In the genomic region with DNA sequence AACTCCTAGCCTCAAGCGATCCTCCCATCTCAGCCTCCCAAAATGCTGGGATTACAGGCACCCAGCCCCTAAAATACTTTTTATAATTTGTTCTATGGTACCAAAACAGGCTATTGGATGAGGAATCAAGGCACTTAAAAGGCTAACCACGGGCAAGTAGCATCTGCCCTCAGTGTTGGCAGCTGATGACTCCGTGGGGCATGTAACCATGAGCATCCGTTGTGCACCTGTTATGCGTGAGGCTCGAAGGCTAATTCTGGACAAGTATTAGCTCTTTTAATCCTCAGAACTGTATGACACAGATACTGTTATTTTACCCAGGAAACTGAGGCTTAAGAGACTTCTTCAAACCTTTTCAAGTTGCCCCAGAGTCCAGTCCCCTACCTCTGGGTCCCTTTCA, we compare ENCODE assay signal across 21 cellular contexts.
"Had no signal": no experiment of that assay in that cellular context is flagged by ENCODE, and none has a peak within 500 bp of the region (broad histone marks: within the 10 kb centered on the region; RNA-seq: fewer than 3 reads in every experiment).

No MANE protein-coding gene starts in this region.

- H3K9me3 Mint-ChIP-seq: activated CD8-positive, alpha-beta T cell treated with anti-CD3 and anti-CD28 coated beads for 36 hours; activated naive CD4-positive, alpha-beta T cell treated with anti-CD3 and anti-CD28 coated beads for 36 hours; activated naive CD8-positive, alpha-beta T cell treated with anti-CD3 and anti-CD28 coated beads, Interleukin-2, amount 10 ng/mL, durations not matched to agents 7 days and 5 days; activated T-helper 1 cell treated with anti-CD3 and anti-CD28 coated beads, Interleukin-12 subunit alpha, Interleukin-12 subunit beta, Interleukin-2, Interleukin-4 antibody, amounts not matched to agents 30 ng/mL and 10 ng/mL and 1 ng/mL, durations not matched to agents 14 hours and 24 hours and 36 hours had no signal

- ATAC-seq: activated CD8-positive, alpha-beta T cell treated with anti-CD3 and anti-CD28 coated beads for 36 hours; T-helper 17 cell had no signal

- H3K27ac ChIP-seq: adrenal gland, Peyer's patch had no signal

- H3K27me3 ChIP-seq: adrenal gland, Peyer's patch had no signal

- H3K27me3 Mint-ChIP-seq: activated CD8-positive, alpha-beta T cell treated with anti-CD3 and anti-CD28 coated beads for 36 hours; activated naive CD8-positive, alpha-beta T cell treated with anti-CD3 and anti-CD28 coated beads, Interleukin-2, amount 10 ng/mL, durations not matched to agents 7 days and 5 days; T-helper 17 cell had no signal

- DNase-seq: activated CD4-positive, alpha-beta T cell treated with anti-CD3 and anti-CD28 coated beads, Interleukin-2, amount 50 U/mL, for 1 hour; activated CD4-positive, CD25-positive, alpha-beta regulatory T cell; activated CD8-positive, alpha-beta memory T cell treated with anti-CD3 and anti-CD28 coated beads, Interleukin-2, amount 50 U/mL, for 4 hours; activated CD8-positive, alpha-beta T cell treated with anti-CD3 and anti-CD28 coated beads for 36 hours; activated gamma-delta T cell; activated naive CD4-positive, alpha-beta T cell treated with anti-CD3 and anti-CD28 coated beads for 36 hours; activated naive CD8-positive, alpha-beta T cell treated with anti-CD3 and anti-CD28 coated beads, Interleukin-2, amount 10 ng/mL, durations not matched to agents 7 days and 5 days; anterior cingulate cortex; caudate nucleus; MM.1S; NCI-H1105; NCI-H1436; NCI-H1694 treated with DMSO at 0.1 percent for 48 hours; NCI-H2029 treated with DMSO at 0.1 percent for 48 hours; NCI-H345; Peyer's patch; SHP77; T-helper 17 cell; T1000 had no signal

- H3K9me3 ChIP-seq: adrenal gland, Peyer's patch had no signal

- H3K4me3 Mint-ChIP-seq: activated CD8-positive, alpha-beta T cell treated with anti-CD3 and anti-CD28 coated beads for 36 hours; activated naive CD4-positive, alpha-beta T cell treated with anti-CD3 and anti-CD28 coated beads for 36 hours; activated naive CD8-positive, alpha-beta T cell treated with anti-CD3 and anti-CD28 coated beads, Interleukin-2, amount 10 ng/mL, durations not matched to agents 7 days and 5 days; activated T-helper 1 cell treated with anti-CD3 and anti-CD28 coated beads, Interleukin-12 subunit alpha, Interleukin-12 subunit beta, Interleukin-2, Interleukin-4 antibody, amounts not matched to agents 30 ng/mL and 10 ng/mL and 1 ng/mL, durations not matched to agents 14 hours and 24 hours and 36 hours; T-helper 17 cell had no signal

- H3K27ac Mint-ChIP-seq: activated CD8-positive, alpha-beta T cell treated with anti-CD3 and anti-CD28 coated beads for 36 hours; activated naive CD8-positive, alpha-beta T cell treated with anti-CD3 and anti-CD28 coated beads, Interleukin-2, amount 10 ng/mL, durations not matched to agents 7 days and 5 days; activated T-helper 1 cell treated with anti-CD3 and anti-CD28 coated beads, Interleukin-12 subunit alpha, Interleukin-12 subunit beta, Interleukin-2, Interleukin-4 antibody, amounts not matched to agents 30 ng/mL and 10 ng/mL and 1 ng/mL, durations not matched to agents 14 hours and 24 hours and 36 hours; T-helper 17 cell had no signal

- H3K4me3 ChIP-seq: adrenal gland, Peyer's patch had no signal

- H3K4me1 ChIP-seq: Peyer's patch had no signal
